35 cellular contexts compared by ENCODE assay signal in genomic region chr3:63880653-63881052, GRCh38. TPM values are rescaled to one million over a fixed set of nuclear protein-coding genes. Genes with fewer than 3 reads are reported as not detected.
"Had no signal": no experiment of that assay in that cellular context is flagged by ENCODE, and none has a peak within 500 bp of the region (broad histone marks: within the 10 kb centered on the region; RNA-seq: fewer than 3 reads in every experiment).

No MANE protein-coding gene starts in this region.

- H3K9me3 Mint-ChIP-seq: activated naive CD4-positive, alpha-beta T cell treated with anti-CD3 and anti-CD28 coated beads, Interleukin-2, amount 50 U/mL, for 72 hours; activated T-cell treated with anti-CD3 and anti-CD28 coated beads, Interleukin-2, amount 50 U/mL, for 24 hours; effector memory CD8-positive, alpha-beta T cell had no signal

- H3K36me3 Mint-ChIP-seq: activated naive CD4-positive, alpha-beta T cell treated with anti-CD3 and anti-CD28 coated beads, Interleukin-2, amount 50 U/mL, for 72 hours had no signal

- H3K36me3 ChIP-seq: adrenal gland, cardiac muscle cell, right atrium auricular region, suprapubic skin, tibial artery, upper lobe of right lung had no signal

- H3K27ac ChIP-seq: adrenal gland, body of pancreas, cardiac muscle cell, coronary artery, parathyroid adenoma, right atrium auricular region, suprapubic skin, tibial artery, upper lobe of right lung had no signal

- H3K27me3 Mint-ChIP-seq: activated T-cell treated with anti-CD3 and anti-CD28 coated beads, Interleukin-2, amount 50 U/mL, for 24 hours; effector memory CD8-positive, alpha-beta T cell had no signal

- H3K9me3 ChIP-seq: adrenal gland, body of pancreas, right atrium auricular region, suprapubic skin, tibial artery, upper lobe of right lung had no signal

- DNase-seq: activated CD4-positive, alpha-beta T cell treated with anti-CD3 and anti-CD28 coated beads for 48 hours; activated CD4-positive, alpha-beta T cell treated with anti-CD3 and anti-CD28 coated beads, Interleukin-2, amount 50 U/mL, for 48 hours; activated CD8-positive, alpha-beta memory T cell treated with anti-CD3 and anti-CD28 coated beads, Interleukin-2, amount 50 U/mL, for 48 hours; activated gamma-delta T cell; activated T-cell treated with anti-CD3 and anti-CD28 coated beads, Interleukin-2, amount 50 U/mL, for 24 hours; adrenal gland; aorta; body of pancreas; effector memory CD8-positive, alpha-beta T cell; foreskin fibroblast; head of caudate nucleus; hippocampal formation; left cardiac atrium; midbrain; occipital lobe; stimulated activated CD4-positive, alpha-beta T cell treated with anti-CD3 and anti-CD28 coated beads, Interleukin-1b, Interleukin-23, amount 100 ng/mL, for 48 hours; stimulated activated CD4-positive, alpha-beta T cell treated with anti-CD3 and anti-CD28 coated beads, Interleukin-4, amount 100 ng/mL, for 4 hours; stimulated activated CD8-positive, alpha-beta memory T cell treated with anti-CD3 and anti-CD28 coated beads, Interleukin-4, amount 100 ng/mL, for 48 hours; stimulated activated naive CD4-positive, alpha-beta T cell; tibial artery; upper lobe of right lung had no signal

- H3K4me3 Mint-ChIP-seq: activated T-cell treated with anti-CD3 and anti-CD28 coated beads, Interleukin-2, amount 50 U/mL, for 24 hours; effector memory CD8-positive, alpha-beta T cell had no signal

- H3K4me3 ChIP-seq: adrenal gland, body of pancreas, cardiac muscle cell, coronary artery, right atrium auricular region, smooth muscle cell, suprapubic skin, tibial artery, upper lobe of right lung had no signal

- ATAC-seq: activated CD4-positive, CD25-positive, alpha-beta regulatory T cell treated with anti-CD3 and anti-CD28 coated beads, Interleukin-2, amount 50 U/mL, for 24 hours; activated naive CD4-positive, alpha-beta T cell treated with anti-CD3 and anti-CD28 coated beads, Interleukin-2, amount 50 U/mL, for 72 hours; body of pancreas; effector memory CD8-positive, alpha-beta T cell; esophagus mucosa; left cardiac atrium; upper lobe of right lung had no signal

- H3K27ac Mint-ChIP-seq: activated T-cell treated with anti-CD3 and anti-CD28 coated beads, Interleukin-2, amount 50 U/mL, for 24 hours; effector memory CD8-positive, alpha-beta T cell had no signal

- H3K27me3 ChIP-seq: adrenal gland, body of pancreas, cardiac muscle cell, right atrium auricular region, suprapubic skin, tibial artery, upper lobe of right lung had no signal

RNA-seq across cellular contexts. Expression of gene SCAANT1, which starts 31.5 kb away (rescaled TPM):
- total RNA-seq: activated CD8-positive, alpha-beta memory T cell treated with anti-CD3 and anti-CD28 coated beads for 36 hours; activated naive CD4-positive, alpha-beta T cell treated with anti-CD3 and anti-CD28 coated beads, Interleukin-2, amount 50 U/mL, for 72 hours; adrenal gland; aorta; body of pancreas; cardiac muscle cell; cerebellum; esophagus mucosa; left cardiac atrium; liver; occipital lobe; pulmonary artery endothelial cell; right atrium auricular region; smooth muscle cell; suprapubic skin; T-helper 1 cell treated with Interleukin-12 subunit alpha and Interleukin-12 subunit beta and Interleukin-4 antibody, amounts not matched to agents 30 ng/mL and 1 ng/mL, for 36 hours; upper lobe of right lung had no signal
